9 cellular contexts compared by ENCODE assay signal in the genomic region with DNA sequence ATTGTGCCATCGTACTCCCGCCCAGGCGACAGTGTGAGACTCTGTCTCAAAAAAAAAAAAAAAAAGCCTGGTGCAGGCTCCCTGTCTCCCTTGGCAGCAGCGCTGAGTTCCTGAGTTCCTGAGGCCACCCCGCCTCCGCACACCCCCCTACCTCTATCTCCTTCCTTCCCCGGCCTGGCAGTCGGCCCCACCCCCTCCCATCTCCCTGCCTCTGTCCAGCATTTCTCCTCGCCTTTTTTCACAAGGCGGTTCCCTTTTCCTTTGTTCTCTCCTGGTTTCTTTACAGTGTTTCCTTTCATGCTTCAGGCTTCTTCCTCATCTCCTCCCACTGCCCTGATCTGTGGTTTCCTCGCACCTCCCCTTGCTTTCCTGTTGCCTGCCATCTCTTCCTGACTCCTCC. TPM values are rescaled to one million over a fixed set of nuclear protein-coding genes. Genes with fewer than 3 reads are reported as not detected.
DNase-seq lines count a peak whose midpoint lies in the region; ATAC-seq and TF ChIP-seq lines count a peak whose summit lies in the region.
"Had no signal": no experiment of that assay in that cellular context is flagged by ENCODE, and none has a peak within 500 bp of the region (broad histone marks: within the 10 kb centered on the region; RNA-seq: fewer than 3 reads in every experiment).

No MANE protein-coding gene starts in this region.

- no peaks in the 10 kb centered on the region for H3K79me2 ChIP-seq in mammary epithelial cell (ENCODE audit: insufficient read depth, low read length)

- dilution Hi-C loops in mammary epithelial cell (cut with HindIII; ENCODE audit: low sequenced_read_pairs), result no loop called here

- WGBS in mammary epithelial cell (ENCODE audit: low coverage, missing lambda C conversion rate), result 7% methylated on average over 3 of the region's 11 CpGs
- 9 to 14% methylated on average over 11 of the region's 11 CpGs for WGBS in lower leg skin, 2 donors

- in situ Hi-C loops in mammary epithelial cell (cut with MboI; ENCODE audit: low sequenced_read_pairs in 2 of 2), result loop anchor here in 1 of 2 donors (25.0 kb wide), 2 partner anchors 292 to 392 kb away; partner anchors contain the start of gene TUFT1

- H3K36me3 ChIP-seq in mammary epithelial cell (ENCODE audit: insufficient read depth, low read length), result no peaks in the 10 kb centered on the region

- no peaks in the 10 kb centered on the region for H3K36me3 Mint-ChIP-seq in nephron progenitor cell (ENCODE audit: low read depth)

- ATAC-seq in GM19395 (IDR thresholded peaks at IDR 0.05; ENCODE audit: unreplicated experiment) (no peak), GM18502 (IDR thresholded peaks at IDR 0.05; ENCODE audit: poor library complexity, unreplicated experiment) (no peak)

- H3K9me3 Mint-ChIP-seq in nephron progenitor cell, result no peaks in the 10 kb centered on the region

- DNase-seq in GF-D8 (lab: John Stamatoyannopoulos, UW), result peak; percentile 45
- DNase-seq in NCI-H2227 (lab: John Stamatoyannopoulos, UW; ENCODE audit: unreplicated experiment), result peak; percentile 58
- peak; percentile 69 for DNase-seq in mammary epithelial cell
- peak; percentile 68 for DNase-seq in nephron progenitor cell
- DNase-seq in head of caudate nucleus, result no peak
- DNase-seq in lower leg skin (ENCODE audit: low spot score in 2 of 2), result no peak

- peak overlapping the region; percentile 52 for H3K27ac Mint-ChIP-seq in nephron progenitor cell

- no peaks in the 10 kb centered on the region for H3K27me3 ChIP-seq in mammary epithelial cell (ENCODE audit: insufficient read depth, low read length)

- intact Hi-C loops in mammary epithelial cell (cut with micrococcal nuclease), result no loop called here
- intact Hi-C loops in head of caudate nucleus (cut with DNase I), result no loop called here
- intact Hi-C loops in lower leg skin (cut with DNase I; ENCODE audit: low total_unique reads), result no loop called here

- H3K4me3 Mint-ChIP-seq in nephron progenitor cell, result peak overlapping the region; percentile 48

- no peak overlapping the region for H3K27ac ChIP-seq in mammary epithelial cell (ENCODE audit: insufficient read depth, low read depth, low read length)

- H3K9me3 ChIP-seq in mammary epithelial cell (replicated peaks; ENCODE audit: insufficient read depth, low read length), result no peaks in the 10 kb centered on the region

- CTCF ChIA-PET in mammary epithelial cell (lab: Charles Lee; ENCODE audit: low non-redundant PET), result no interaction called here

- TF ChIP-seq CTCF in mammary epithelial cell (conservative IDR thresholded peaks at IDR 0.05 in 1 of 2, IDR thresholded peaks at IDR 0.05 in 1 of 2; ENCODE audit: extremely low read depth in 1 of 2, insufficient read depth in 1 of 2, low read depth in 1 of 2, low read length in 2 of 2) (no peak), nephron progenitor cell (IDR thresholded peaks at IDR 0.05) (no peak), lower leg skin (IDR thresholded peaks at IDR 0.05) (no peak)

- H3K4me1 ChIP-seq in mammary epithelial cell (ENCODE audit: insufficient read depth, low read length), result peaks cover 22% of the 10 kb centered on the region

- no peak overlapping the region for H3K4me3 ChIP-seq in mammary epithelial cell (replicated peaks in 1 of 3; ENCODE audit: insufficient read depth in 1 of 3, low read depth in 2 of 3, low read length in 3 of 3)
- no peak overlapping the region for H3K4me3 ChIP-seq in lower leg skin (ENCODE audit: low read depth, poor library complexity, severe bottlenecking)

- peak overlapping the region; percentile 9 for H2AFZ ChIP-seq in mammary epithelial cell (ENCODE audit: low read depth, low read length)

- peaks cover 60% of the 10 kb centered on the region for H3K4me1 Mint-ChIP-seq in nephron progenitor cell

- no peak overlapping the region for H3K4me2 ChIP-seq in mammary epithelial cell (ENCODE audit: insufficient read depth, low read depth, low read length)

- no peaks in the 10 kb centered on the region for H4K20me1 ChIP-seq in mammary epithelial cell (ENCODE audit: insufficient read depth, low read length)

- no peak overlapping the region for H3K9ac ChIP-seq in mammary epithelial cell (ENCODE audit: insufficient read depth, low read length)

- TF ChIP-seq POLR2A in lower leg skin (IDR thresholded peaks at IDR 0.05), result no peak

- BruUV-seq in mammary epithelial cell (replicated peaks; lab: Mats Ljungman, UMichigan), result no TSS peak

- peaks cover 17% of the 10 kb centered on the region for H3K27me3 Mint-ChIP-seq in nephron progenitor cell (ENCODE audit: low read depth, poor library complexity)

RNA-seq across cellular contexts. Expression of gene RORC, which starts 2.7 kb away (rescaled TPM):
- total RNA-seq in mammary epithelial cell, result under 1 TPM in 1 of 2 donors, not detected in 1; 0.33 TPM
- polyA plus RNA-seq in mammary epithelial cell, result 0.09 TPM
- 0.26 TPM for polyA minus RNA-seq in mammary epithelial cell
- total RNA-seq in lower leg skin, result 10 to 100 TPM; 33.6 to 83.2 (median 58.2) TPM
- total RNA-seq: glomerular endothelial cell had no signal

RNA-seq across cellular contexts. Expression of gene C2CD4D, which starts 10.7 kb away (rescaled TPM):
- under 1 TPM; 0.17 to 0.33 TPM for total RNA-seq in mammary epithelial cell
- 0.19 TPM for polyA plus RNA-seq in mammary epithelial cell
- polyA minus RNA-seq in mammary epithelial cell, result not detected
- 1 to 10 TPM; 1.4 to 4.2 (median 2.3) TPM for total RNA-seq in lower leg skin
- total RNA-seq: glomerular endothelial cell had no signal

RNA-seq across cellular contexts. Expression of gene LINGO4, which starts 23.7 kb away (rescaled TPM):
- not detected for total RNA-seq in mammary epithelial cell
- not detected for polyA plus RNA-seq in mammary epithelial cell
- polyA minus RNA-seq in mammary epithelial cell, result not detected
- under 1 TPM in 3 of 4 donors, not detected in 1; 0.17 to 0.36 (median 0.34) TPM for total RNA-seq in lower leg skin
- total RNA-seq: glomerular endothelial cell had no signal

RNA-seq across cellular contexts. Expression of gene THEM5, which starts 24.6 kb away (rescaled TPM):
- total RNA-seq in mammary epithelial cell (not detected), lower leg skin (100 to 1,000 TPM in 1 of 4 donors, 10 to 100 TPM in 3; 74.4 to 115 (median 88.3) TPM)
- polyA plus RNA-seq in mammary epithelial cell, result not detected
- polyA minus RNA-seq in mammary epithelial cell, result not detected
- total RNA-seq: glomerular endothelial cell had no signal

RNA-seq across cellular contexts. Expression of gene TDRKH, which starts 38.6 kb away (rescaled TPM):
- total RNA-seq in mammary epithelial cell (1 to 10 TPM; 3.0 to 9.3 TPM), lower leg skin (1 to 10 TPM; 2.1 to 3.0 (median 2.6) TPM)
- polyA plus RNA-seq in mammary epithelial cell, result 6.7 TPM
- polyA minus RNA-seq in mammary epithelial cell, result 6.8 TPM

Comparison
In these comparisons a context has a peak if more than half of its experiments do, and no peak if none do; other contexts are left out.
1. DNase-seq: peak in GF-D8 (single experiment), NCI-H2227 (single experiment), mammary epithelial cell (single experiment) and nephron progenitor cell (single experiment); none in head of caudate nucleus (0 of 42) and lower leg skin (0 of 2).
2. RNA of gene RORC, which starts 2.7 kb away (total RNA-seq): 33.6 to 83.2 TPM in lower leg skin; 0.33 TPM in mammary epithelial cell; every median in the first group is over 10 times any median in the second.